1 cellular context compared by ENCODE assay signal in the genomic region with DNA sequence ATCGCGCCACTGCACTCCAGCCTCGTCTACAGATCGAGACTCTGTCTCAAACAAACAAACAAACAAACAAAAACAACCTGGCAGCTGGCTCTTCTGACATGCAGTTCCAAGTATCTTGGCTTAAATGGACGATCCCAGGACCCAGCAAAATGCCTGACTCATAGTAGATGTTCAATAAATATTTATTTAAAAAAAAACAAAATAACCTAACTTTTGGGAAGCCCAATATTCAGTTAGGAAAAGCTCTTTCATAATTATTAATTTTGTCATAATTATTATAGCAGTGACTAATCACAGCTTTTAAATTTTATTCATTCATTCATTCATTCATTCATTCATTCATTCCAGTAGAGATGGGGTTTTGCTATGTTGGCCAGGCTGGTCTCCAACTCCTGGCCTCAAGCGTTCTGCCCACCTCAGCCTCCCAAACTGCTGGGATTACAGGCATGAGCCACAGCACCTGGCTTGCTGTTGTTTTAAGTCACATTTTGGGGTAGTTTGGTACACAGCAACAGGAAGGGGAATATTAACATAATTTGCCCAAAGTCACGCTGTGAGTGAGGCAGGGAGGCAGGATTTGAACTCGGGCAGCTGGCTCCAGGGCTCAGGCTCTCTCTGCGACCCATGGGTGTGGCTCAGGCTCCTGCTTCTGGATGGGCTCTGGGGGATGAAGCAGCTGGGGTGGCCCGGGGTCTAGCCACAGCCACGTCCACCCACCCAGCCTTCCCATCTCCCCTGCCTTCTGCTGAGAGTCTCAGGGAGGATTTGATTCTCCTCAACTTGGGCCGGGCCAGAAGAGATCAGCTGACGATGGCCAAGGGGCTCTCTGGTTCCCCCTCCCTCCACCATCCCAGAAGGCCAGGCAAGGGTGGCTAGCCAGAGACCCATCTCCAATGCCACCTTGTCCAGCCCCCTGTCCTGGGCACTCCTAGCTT.
TF ChIP-seq lines count a peak whose summit lies in the region.

No MANE protein-coding gene starts in this region.

TF ChIP-seq in GM23338, 12 proteins besides CTCF, POLR2A, EP300 and RAD21 (continued from another document):
- TF ChIP-seq NANOG (IDR thresholded peaks at IDR 0.05; ENCODE audit: borderline replicate concordance) (no peak), POLR2AphosphoS5 (IDR thresholded peaks at IDR 0.05; ENCODE audit: low read depth) (no peak)
- TF ChIP-seq, protein P1, sequence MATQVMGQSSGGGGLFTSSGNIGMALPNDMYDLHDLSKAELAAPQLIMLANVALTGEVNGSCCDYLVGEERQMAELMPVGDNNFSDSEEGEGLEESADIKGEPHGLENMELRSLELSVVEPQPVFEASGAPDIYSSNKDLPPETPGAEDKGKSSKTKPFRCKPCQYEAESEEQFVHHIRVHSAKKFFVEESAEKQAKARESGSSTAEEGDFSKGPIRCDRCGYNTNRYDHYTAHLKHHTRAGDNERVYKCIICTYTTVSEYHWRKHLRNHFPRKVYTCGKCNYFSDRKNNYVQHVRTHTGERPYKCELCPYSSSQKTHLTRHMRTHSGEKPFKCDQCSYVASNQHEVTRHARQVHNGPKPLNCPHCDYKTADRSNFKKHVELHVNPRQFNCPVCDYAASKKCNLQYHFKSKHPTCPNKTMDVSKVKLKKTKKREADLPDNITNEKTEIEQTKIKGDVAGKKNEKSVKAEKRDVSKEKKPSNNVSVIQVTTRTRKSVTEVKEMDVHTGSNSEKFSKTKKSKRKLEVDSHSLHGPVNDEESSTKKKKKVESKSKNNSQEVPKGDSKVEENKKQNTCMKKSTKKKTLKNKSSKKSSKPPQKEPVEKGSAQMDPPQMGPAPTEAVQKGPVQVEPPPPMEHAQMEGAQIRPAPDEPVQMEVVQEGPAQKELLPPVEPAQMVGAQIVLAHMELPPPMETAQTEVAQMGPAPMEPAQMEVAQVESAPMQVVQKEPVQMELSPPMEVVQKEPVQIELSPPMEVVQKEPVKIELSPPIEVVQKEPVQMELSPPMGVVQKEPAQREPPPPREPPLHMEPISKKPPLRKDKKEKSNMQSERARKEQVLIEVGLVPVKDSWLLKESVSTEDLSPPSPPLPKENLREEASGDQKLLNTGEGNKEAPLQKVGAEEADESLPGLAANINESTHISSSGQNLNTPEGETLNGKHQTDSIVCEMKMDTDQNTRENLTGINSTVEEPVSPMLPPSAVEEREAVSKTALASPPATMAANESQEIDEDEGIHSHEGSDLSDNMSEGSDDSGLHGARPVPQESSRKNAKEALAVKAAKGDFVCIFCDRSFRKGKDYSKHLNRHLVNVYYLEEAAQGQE (IDR thresholded peaks at IDR 0.05; ENCODE audit: unreplicated experiment) = no peak
- TF ChIP-seq, protein P2, sequence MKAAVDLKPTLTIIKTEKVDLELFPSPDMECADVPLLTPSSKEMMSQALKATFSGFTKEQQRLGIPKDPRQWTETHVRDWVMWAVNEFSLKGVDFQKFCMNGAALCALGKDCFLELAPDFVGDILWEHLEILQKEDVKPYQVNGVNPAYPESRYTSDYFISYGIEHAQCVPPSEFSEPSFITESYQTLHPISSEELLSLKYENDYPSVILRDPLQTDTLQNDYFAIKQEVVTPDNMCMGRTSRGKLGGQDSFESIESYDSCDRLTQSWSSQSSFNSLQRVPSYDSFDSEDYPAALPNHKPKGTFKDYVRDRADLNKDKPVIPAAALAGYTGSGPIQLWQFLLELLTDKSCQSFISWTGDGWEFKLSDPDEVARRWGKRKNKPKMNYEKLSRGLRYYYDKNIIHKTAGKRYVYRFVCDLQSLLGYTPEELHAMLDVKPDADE (IDR thresholded peaks at IDR 0.05) = no peak
TF ChIP-seq in GM23338: peak in this region for 0.
